In the genomic region with DNA sequence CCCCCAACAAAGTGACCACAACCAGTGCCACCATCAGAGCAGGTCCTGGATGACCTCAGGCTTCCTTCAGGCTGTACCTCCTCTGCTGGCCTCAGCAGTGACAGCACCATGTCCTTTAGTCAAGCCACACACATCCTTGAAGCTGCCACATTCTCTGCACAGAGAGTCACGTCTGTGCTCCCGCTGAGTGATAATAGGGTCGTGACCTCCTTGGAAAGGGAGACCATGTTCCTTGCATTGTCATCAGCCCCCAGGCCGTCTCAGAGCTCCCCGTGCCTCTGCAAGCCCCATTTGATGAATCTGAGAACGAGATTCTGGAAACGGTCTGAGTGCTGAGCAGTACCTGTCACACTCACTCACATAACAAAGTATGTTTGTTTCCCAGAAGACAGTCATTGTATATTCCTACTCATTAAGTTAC, we compare ENCODE assay signal across 2 cellular contexts.
TF ChIP-seq lines count a peak whose summit lies in the region.

No MANE protein-coding gene starts in this region.

TF ChIP-seq in GM23338, 12 proteins besides CTCF, POLR2A, EP300 and RAD21 (continued from another document):
- TF ChIP-seq, protein P1, sequence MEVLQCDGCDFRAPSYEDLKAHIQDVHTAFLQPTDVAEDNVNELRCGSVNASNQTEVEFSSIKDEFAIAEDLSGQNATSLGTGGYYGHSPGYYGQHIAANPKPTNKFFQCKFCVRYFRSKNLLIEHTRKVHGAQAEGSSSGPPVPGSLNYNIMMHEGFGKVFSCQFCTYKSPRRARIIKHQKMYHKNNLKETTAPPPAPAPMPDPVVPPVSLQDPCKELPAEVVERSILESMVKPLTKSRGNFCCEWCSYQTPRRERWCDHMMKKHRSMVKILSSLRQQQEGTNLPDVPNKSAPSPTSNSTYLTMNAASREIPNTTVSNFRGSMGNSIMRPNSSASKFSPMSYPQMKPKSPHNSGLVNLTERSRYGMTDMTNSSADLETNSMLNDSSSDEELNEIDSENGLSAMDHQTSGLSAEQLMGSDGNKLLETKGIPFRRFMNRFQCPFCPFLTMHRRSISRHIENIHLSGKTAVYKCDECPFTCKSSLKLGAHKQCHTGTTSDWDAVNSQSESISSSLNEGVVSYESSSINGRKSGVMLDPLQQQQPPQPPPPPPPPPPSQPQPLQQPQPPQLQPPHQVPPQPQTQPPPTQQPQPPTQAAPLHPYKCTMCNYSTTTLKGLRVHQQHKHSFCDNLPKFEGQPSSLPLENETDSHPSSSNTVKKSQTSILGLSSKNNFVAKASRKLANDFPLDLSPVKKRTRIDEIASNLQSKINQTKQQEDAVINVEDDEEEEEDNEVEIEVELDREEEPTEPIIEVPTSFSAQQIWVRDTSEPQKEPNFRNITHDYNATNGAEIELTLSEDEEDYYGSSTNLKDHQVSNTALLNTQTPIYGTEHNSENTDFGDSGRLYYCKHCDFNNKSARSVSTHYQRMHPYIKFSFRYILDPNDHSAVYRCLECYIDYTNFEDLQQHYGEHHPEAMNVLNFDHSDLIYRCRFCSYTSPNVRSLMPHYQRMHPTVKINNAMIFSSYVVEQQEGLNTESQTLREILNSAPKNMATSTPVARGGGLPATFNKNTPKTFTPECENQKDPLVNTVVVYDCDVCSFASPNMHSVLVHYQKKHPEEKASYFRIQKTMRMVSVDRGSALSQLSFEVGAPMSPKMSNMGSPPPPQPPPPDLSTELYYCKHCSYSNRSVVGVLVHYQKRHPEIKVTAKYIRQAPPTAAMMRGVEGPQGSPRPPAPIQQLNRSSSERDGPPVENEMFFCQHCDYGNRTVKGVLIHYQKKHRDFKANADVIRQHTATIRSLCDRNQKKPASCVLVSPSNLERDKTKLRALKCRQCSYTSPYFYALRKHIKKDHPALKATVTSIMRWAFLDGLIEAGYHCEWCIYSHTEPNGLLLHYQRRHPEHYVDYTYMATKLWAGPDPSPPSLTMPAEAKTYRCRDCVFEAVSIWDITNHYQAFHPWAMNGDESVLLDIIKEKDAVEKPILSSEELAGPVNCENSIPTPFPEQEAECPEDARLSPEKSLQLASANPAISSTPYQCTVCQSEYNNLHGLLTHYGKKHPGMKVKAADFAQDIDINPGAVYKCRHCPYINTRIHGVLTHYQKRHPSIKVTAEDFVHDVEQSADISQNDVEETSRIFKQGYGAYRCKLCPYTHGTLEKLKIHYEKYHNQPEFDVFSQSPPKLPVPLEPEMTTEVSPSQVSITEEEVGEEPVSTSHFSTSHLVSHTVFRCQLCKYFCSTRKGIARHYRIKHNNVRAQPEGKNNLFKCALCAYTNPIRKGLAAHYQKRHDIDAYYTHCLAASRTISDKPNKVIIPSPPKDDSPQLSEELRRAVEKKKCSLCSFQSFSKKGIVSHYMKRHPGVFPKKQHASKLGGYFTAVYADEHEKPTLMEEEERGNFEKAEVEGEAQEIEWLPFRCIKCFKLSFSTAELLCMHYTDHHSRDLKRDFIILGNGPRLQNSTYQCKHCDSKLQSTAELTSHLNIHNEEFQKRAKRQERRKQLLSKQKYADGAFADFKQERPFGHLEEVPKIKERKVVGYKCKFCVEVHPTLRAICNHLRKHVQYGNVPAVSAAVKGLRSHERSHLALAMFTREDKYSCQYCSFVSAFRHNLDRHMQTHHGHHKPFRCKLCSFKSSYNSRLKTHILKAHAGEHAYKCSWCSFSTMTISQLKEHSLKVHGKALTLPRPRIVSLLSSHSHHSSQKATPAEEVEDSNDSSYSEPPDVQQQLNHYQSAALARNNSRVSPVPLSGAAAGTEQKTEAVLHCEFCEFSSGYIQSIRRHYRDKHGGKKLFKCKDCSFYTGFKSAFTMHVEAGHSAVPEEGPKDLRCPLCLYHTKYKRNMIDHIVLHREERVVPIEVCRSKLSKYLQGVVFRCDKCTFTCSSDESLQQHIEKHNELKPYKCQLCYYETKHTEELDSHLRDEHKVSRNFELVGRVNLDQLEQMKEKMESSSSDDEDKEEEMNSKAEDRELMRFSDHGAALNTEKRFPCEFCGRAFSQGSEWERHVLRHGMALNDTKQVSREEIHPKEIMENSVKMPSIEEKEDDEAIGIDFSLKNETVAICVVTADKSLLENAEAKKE (CRISPR knock-in tag; IDR thresholded peaks at IDR 0.05) = no peak
- TF ChIP-seq, protein P2, sequence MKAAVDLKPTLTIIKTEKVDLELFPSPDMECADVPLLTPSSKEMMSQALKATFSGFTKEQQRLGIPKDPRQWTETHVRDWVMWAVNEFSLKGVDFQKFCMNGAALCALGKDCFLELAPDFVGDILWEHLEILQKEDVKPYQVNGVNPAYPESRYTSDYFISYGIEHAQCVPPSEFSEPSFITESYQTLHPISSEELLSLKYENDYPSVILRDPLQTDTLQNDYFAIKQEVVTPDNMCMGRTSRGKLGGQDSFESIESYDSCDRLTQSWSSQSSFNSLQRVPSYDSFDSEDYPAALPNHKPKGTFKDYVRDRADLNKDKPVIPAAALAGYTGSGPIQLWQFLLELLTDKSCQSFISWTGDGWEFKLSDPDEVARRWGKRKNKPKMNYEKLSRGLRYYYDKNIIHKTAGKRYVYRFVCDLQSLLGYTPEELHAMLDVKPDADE (IDR thresholded peaks at IDR 0.05) = no peak
- TF ChIP-seq, protein P3, sequence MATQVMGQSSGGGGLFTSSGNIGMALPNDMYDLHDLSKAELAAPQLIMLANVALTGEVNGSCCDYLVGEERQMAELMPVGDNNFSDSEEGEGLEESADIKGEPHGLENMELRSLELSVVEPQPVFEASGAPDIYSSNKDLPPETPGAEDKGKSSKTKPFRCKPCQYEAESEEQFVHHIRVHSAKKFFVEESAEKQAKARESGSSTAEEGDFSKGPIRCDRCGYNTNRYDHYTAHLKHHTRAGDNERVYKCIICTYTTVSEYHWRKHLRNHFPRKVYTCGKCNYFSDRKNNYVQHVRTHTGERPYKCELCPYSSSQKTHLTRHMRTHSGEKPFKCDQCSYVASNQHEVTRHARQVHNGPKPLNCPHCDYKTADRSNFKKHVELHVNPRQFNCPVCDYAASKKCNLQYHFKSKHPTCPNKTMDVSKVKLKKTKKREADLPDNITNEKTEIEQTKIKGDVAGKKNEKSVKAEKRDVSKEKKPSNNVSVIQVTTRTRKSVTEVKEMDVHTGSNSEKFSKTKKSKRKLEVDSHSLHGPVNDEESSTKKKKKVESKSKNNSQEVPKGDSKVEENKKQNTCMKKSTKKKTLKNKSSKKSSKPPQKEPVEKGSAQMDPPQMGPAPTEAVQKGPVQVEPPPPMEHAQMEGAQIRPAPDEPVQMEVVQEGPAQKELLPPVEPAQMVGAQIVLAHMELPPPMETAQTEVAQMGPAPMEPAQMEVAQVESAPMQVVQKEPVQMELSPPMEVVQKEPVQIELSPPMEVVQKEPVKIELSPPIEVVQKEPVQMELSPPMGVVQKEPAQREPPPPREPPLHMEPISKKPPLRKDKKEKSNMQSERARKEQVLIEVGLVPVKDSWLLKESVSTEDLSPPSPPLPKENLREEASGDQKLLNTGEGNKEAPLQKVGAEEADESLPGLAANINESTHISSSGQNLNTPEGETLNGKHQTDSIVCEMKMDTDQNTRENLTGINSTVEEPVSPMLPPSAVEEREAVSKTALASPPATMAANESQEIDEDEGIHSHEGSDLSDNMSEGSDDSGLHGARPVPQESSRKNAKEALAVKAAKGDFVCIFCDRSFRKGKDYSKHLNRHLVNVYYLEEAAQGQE (IDR thresholded peaks at IDR 0.05; ENCODE audit: unreplicated experiment) = no peak
- TF ChIP-seq NANOG (IDR thresholded peaks at IDR 0.05; ENCODE audit: borderline replicate concordance) (no peak), JUNB (IDR thresholded peaks at IDR 0.05; ENCODE audit: unreplicated experiment) (no peak)

TF ChIP-seq in WTC11, 78 proteins besides CTCF, POLR2A, EP300 and RAD21 (continued from another document):
- TF ChIP-seq, protein P4, sequence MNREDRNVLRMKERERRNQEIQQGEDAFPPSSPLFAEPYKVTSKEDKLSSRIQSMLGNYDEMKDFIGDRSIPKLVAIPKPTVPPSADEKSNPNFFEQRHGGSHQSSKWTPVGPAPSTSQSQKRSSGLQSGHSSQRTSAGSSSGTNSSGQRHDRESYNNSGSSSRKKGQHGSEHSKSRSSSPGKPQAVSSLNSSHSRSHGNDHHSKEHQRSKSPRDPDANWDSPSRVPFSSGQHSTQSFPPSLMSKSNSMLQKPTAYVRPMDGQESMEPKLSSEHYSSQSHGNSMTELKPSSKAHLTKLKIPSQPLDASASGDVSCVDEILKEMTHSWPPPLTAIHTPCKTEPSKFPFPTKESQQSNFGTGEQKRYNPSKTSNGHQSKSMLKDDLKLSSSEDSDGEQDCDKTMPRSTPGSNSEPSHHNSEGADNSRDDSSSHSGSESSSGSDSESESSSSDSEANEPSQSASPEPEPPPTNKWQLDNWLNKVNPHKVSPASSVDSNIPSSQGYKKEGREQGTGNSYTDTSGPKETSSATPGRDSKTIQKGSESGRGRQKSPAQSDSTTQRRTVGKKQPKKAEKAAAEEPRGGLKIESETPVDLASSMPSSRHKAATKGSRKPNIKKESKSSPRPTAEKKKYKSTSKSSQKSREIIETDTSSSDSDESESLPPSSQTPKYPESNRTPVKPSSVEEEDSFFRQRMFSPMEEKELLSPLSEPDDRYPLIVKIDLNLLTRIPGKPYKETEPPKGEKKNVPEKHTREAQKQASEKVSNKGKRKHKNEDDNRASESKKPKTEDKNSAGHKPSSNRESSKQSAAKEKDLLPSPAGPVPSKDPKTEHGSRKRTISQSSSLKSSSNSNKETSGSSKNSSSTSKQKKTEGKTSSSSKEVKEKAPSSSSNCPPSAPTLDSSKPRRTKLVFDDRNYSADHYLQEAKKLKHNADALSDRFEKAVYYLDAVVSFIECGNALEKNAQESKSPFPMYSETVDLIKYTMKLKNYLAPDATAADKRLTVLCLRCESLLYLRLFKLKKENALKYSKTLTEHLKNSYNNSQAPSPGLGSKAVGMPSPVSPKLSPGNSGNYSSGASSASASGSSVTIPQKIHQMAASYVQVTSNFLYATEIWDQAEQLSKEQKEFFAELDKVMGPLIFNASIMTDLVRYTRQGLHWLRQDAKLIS (CRISPR knock-in tag; IDR thresholded peaks at IDR 0.05; ENCODE audit: borderline replicate concordance) = no peak
- TF ChIP-seq RELA (CRISPR knock-in tag; IDR thresholded peaks at IDR 0.05; ENCODE audit: borderline replicate concordance) = no peak
- TF ChIP-seq, protein P5, sequence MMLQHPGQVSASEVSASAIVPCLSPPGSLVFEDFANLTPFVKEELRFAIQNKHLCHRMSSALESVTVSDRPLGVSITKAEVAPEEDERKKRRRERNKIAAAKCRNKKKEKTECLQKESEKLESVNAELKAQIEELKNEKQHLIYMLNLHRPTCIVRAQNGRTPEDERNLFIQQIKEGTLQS (CRISPR knock-in tag; conservative IDR thresholded peaks at IDR 0.05) = no peak
- TF ChIP-seq CBFB (CRISPR knock-in tag; IDR thresholded peaks at IDR 0.05; ENCODE audit: low read depth) = no peak
- TF ChIP-seq, protein P6, sequence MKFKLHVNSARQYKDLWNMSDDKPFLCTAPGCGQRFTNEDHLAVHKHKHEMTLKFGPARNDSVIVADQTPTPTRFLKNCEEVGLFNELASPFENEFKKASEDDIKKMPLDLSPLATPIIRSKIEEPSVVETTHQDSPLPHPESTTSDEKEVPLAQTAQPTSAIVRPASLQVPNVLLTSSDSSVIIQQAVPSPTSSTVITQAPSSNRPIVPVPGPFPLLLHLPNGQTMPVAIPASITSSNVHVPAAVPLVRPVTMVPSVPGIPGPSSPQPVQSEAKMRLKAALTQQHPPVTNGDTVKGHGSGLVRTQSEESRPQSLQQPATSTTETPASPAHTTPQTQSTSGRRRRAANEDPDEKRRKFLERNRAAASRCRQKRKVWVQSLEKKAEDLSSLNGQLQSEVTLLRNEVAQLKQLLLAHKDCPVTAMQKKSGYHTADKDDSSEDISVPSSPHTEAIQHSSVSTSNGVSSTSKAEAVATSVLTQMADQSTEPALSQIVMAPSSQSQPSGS (CRISPR knock-in tag; IDR thresholded peaks at IDR 0.05; ENCODE audit: borderline replicate concordance, low read depth) = no peak
- TF ChIP-seq, protein P7, sequence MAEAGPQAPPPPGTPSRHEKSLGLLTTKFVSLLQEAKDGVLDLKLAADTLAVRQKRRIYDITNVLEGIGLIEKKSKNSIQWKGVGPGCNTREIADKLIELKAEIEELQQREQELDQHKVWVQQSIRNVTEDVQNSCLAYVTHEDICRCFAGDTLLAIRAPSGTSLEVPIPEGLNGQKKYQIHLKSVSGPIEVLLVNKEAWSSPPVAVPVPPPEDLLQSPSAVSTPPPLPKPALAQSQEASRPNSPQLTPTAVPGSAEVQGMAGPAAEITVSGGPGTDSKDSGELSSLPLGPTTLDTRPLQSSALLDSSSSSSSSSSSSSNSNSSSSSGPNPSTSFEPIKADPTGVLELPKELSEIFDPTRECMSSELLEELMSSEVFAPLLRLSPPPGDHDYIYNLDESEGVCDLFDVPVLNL (CRISPR knock-in tag; IDR thresholded peaks at IDR 0.05; ENCODE audit: borderline replicate concordance, low read depth) = no peak
